In the genomic region with DNA sequence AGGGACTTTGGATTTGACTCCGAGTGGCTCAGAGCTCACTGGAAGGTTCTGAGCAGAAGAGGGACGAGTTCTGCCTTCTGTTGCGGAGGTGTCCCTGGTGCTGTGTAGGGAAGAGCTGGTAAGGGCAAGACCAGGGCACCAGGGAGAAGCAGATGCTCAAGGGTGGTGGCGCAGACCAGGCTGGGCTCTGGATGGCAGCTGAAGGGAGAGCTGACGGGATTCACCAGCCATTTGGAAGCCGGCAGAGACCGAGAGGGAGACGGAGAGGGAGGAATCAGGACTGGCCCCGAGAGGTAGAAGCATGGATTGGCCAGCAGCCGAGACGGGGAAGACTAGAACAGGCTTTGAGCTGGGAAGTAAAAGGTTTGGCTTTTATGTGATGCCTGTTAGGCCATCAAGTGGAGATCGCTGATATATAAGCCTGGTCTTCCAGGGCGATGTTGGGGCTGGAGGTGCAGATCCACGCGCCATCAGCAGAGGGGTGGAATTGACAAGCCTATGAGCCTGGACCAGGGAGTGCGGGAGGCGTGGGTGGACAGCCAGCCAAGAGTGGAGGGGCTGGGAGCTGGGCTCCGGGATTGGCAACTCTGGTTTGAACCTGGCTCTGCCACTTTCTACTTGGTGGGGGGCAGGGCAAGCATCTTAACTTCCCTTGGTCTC, we compare ENCODE assay signal across 21 cellular contexts. TPM values are rescaled to one million over a fixed set of nuclear protein-coding genes. Genes with fewer than 3 reads are reported as not detected.
A peak's percentile ranks its signal among the peaks of the same experiment; 100 is the strongest.
DNase-seq lines count a peak whose midpoint lies in the region; ATAC-seq, FAIRE-seq and TF ChIP-seq lines count a peak whose summit lies in the region.
"Had no signal": no experiment of that assay in that cellular context is flagged by ENCODE, and none has a peak within 500 bp of the region (broad histone marks: within the 10 kb centered on the region; RNA-seq: fewer than 3 reads in every experiment).

No MANE protein-coding gene starts in this region.

- ATAC-seq in right cardiac atrium (no peak), heart right ventricle (no peak), HepG2 (peak; percentile 22; the same call in 1 of the 3 replicates), aorta (ENCODE audit: low FRiP score) (no peak), psoas muscle (no peak)
- ATAC-seq: CD8-positive, alpha-beta T cell; HCT116 had no signal

- H3K4me1 ChIP-seq in right cardiac atrium (ENCODE audit: control insufficient read depth, insufficient read depth, low read length) (no peaks in the 10 kb centered on the region), heart right ventricle (no peaks in the 10 kb centered on the region), HepG2 (ENCODE audit: insufficient read depth, low read length) (peaks cover 43% of the 10 kb centered on the region), aorta (ENCODE audit: control insufficient read depth in 1 of 2, insufficient read depth in 2 of 2, low read length in 2 of 2) (no peaks in the 10 kb centered on the region), psoas muscle (no peaks in the 10 kb centered on the region)
- H3K4me1 ChIP-seq: A549 had no signal

- no peaks in the 10 kb centered on the region for H3K79me2 ChIP-seq in HepG2 (ENCODE audit: insufficient read depth, low read length)

- 71% methylated on average over 18 of the region's 18 CpGs for WGBS in right cardiac atrium
- 71 to 75% methylated on average over 18 of the region's 18 CpGs for WGBS in heart right ventricle, 2 donors
- 69% methylated on average over 15 of the region's 18 CpGs for WGBS in HepG2 (ENCODE audit: low lambda C conversion rate)
- 69 to 77% methylated on average over 18 of the region's 18 CpGs for WGBS in aorta, 2 donors
- WGBS in psoas muscle, 3 donors: 56 to 70% (median 66%) methylated on average over 18 of the region's 18 CpGs

- no peaks in the 10 kb centered on the region for H3K36me3 ChIP-seq in heart right ventricle
- H3K36me3 ChIP-seq in bronchial epithelial cell (ENCODE audit: control insufficient read depth, insufficient read depth, low read length): no peaks in the 10 kb centered on the region
- H3K36me3 ChIP-seq in HepG2 (replicated peaks in 1 of 2; ENCODE audit: control insufficient read depth in 1 of 2, insufficient read depth in 2 of 2, low read length in 2 of 2): no peaks in the 10 kb centered on the region
- H3K36me3 ChIP-seq in aorta (ENCODE audit: control insufficient read depth in 1 of 2, insufficient read depth in 2 of 2, low read length in 1 of 2): no peaks in the 10 kb centered on the region
- no peaks in the 10 kb centered on the region for H3K36me3 ChIP-seq in psoas muscle (ENCODE audit: insufficient read depth in 1 of 2, low read depth in 1 of 2)

- peak in 2 of 3 donors; percentile 14 to 20 for DNase-seq in right cardiac atrium
- no peak for DNase-seq in heart right ventricle
- DNase-seq in bronchial epithelial cell (ENCODE audit: low read depth): no peak
- no peak for DNase-seq in HepG2 (ENCODE audit: low spot score)
- peak; percentile 20 to 58 for DNase-seq in aorta
- DNase-seq in psoas muscle: no peak
- no peak for DNase-seq in foreskin melanocyte
- no peak for DNase-seq in NCI-H128 (lab: John Stamatoyannopoulos, UW; ENCODE audit: unreplicated experiment)
- DNase-seq: CD8-positive, alpha-beta T cell; COR-L47; DMS153; DND-41; GDM1; IMR-90 had no signal

- no TSS peak for BruUV-seq in HepG2 (replicated peaks; lab: Mats Ljungman, UMichigan)

- no peak for TF ChIP-seq RAD21 in HepG2 (CRISPR knock-in tag; IDR thresholded peaks at IDR 0.05)

- no peak for TF ChIP-seq POLR2A in HepG2 (IDR thresholded peaks at IDR 0.05; ENCODE audit: insufficient read depth in 1 of 2, low read depth in 2 of 2, low read length in 2 of 2)

- H4K20me1 ChIP-seq in HepG2 (ENCODE audit: insufficient read depth, low read length): no peaks in the 10 kb centered on the region

- no peak for TF ChIP-seq EP300 in HepG2 (IDR thresholded peaks at IDR 0.05; ENCODE audit: low read depth in 2 of 2, low read length in 2 of 2)
- TF ChIP-seq EP300 in HepG2 (CRISPR knock-in tag; IDR thresholded peaks at IDR 0.05; ENCODE audit: borderline replicate concordance): no peak

- H3K4me3 ChIP-seq in right cardiac atrium (ENCODE audit: low read length) (no peak overlapping the region), heart right ventricle (no peak overlapping the region), bronchial epithelial cell (ENCODE audit: low read depth, low read length) (no peak overlapping the region), HepG2 (replicated peaks in 1 of 3; ENCODE audit: insufficient read depth in 1 of 3, low read depth in 2 of 3, low read length in 3 of 3) (no peak overlapping the region), aorta (ENCODE audit: low read length in 2 of 2) (no peak overlapping the region), psoas muscle (no peak overlapping the region)
- H3K4me3 ChIP-seq: A549 had no signal

- H2AFZ ChIP-seq in HepG2 (ENCODE audit: low read length): no peak overlapping the region

- H3K27me3 ChIP-seq in right cardiac atrium (ENCODE audit: control insufficient read depth, insufficient read depth) (no peaks in the 10 kb centered on the region), heart right ventricle (peaks cover 0 to 61% (median 45%) of the 10 kb centered on the region in 7 donors), bronchial epithelial cell (ENCODE audit: control insufficient read depth, insufficient read depth, low read length) (no peaks in the 10 kb centered on the region), HepG2 (ENCODE audit: control insufficient read depth in 1 of 2, insufficient read depth in 2 of 2, low read length in 2 of 2) (peaks cover 0 to 2% of the 10 kb centered on the region in 2 experiments; a peak in 2 of 5 replicates), aorta (ENCODE audit: control insufficient read depth in 1 of 2, insufficient read depth in 2 of 2, low read length in 1 of 2) (no peaks in the 10 kb centered on the region), psoas muscle (ENCODE audit: insufficient read depth in 3 of 3, low read length in 2 of 3) (peaks cover 0 to 30% (median 5%) of the 10 kb centered on the region in 3 donors)

- H3K27ac ChIP-seq in right cardiac atrium (ENCODE audit: low read length) (no peak overlapping the region), heart right ventricle (no peak overlapping the region), HepG2 (ENCODE audit: extremely low read length, insufficient read depth, low read length) (no peak overlapping the region), aorta (ENCODE audit: low read depth in 1 of 2, low read length in 2 of 2) (no peak overlapping the region), psoas muscle (no peak overlapping the region)
- H3K27ac ChIP-seq: A549 had no signal

- CTCF ChIA-PET in HepG2 (lab: Yijun Ruan, JAX; ENCODE audit: low intra/inter-chr PET ratio, low total read pairs): no interaction called here

- no peaks in the 10 kb centered on the region for H3K9me3 ChIP-seq in right cardiac atrium (ENCODE audit: control insufficient read depth, low read length)
- no peaks in the 10 kb centered on the region for H3K9me3 ChIP-seq in heart right ventricle
- no peaks in the 10 kb centered on the region for H3K9me3 ChIP-seq in HepG2 (ENCODE audit: low read length)
- H3K9me3 ChIP-seq in aorta (ENCODE audit: control insufficient read depth, low read length): no peaks in the 10 kb centered on the region
- H3K9me3 ChIP-seq in psoas muscle: no peaks in the 10 kb centered on the region
- H3K9me3 ChIP-seq: A549 had no signal

- intact Hi-C loops in right cardiac atrium (cut with DNase I) (no loop called here), heart right ventricle (cut with DNase I) (no loop called here), HepG2 (cut with micrococcal nuclease; ENCODE audit: unreplicated experiment) (no loop called here), aorta (cut with DNase I) (no loop called here), psoas muscle (cut with DNase I) (no loop called here)

- in situ Hi-C loops in HepG2 (cut with HindIII; ENCODE audit: extremely low pct_ligation_motif_present, low pct_unique_long_range_greater_than_20kb): no loop called here

- TF ChIP-seq CTCF in heart right ventricle (IDR thresholded peaks at IDR 0.05) (no peak), bronchial epithelial cell (IDR thresholded peaks at IDR 0.05; ENCODE audit: insufficient read depth, low read length, severe bottlenecking) (no peak), HepG2 (CRISPR knock-in tag; IDR thresholded peaks at IDR 0.05) (no peak), psoas muscle (IDR thresholded peaks at IDR 0.05) (no peak)

- peak; percentile 23 for FAIRE-seq in bronchial epithelial cell (lab: Jason Lieb, UNC)
- no peak for FAIRE-seq in HepG2 (lab: Jason Lieb, UNC)
- FAIRE-seq: A549, D721Med, GM12892, GM19239, H54 had no signal

- POLR2A ChIA-PET in HepG2 (lab: Yijun Ruan, JAX): interaction anchor here (0.6 to 1.5 kb wide), 2 partner anchors 18 to 21 kb away, joined by 3 to 4 read pairs; no protein-coding TSS in a partner anchor

- H3K4me2 ChIP-seq in HepG2 (ENCODE audit: low read depth, low read length): no peak overlapping the region
- H3K4me2 ChIP-seq: A549 had no signal

- no peak overlapping the region for H3K9ac ChIP-seq in HepG2 (ENCODE audit: insufficient read depth, low read depth, low read length)

RNA-seq across cellular contexts. Expression of a gene that starts 43.4 kb away (rescaled TPM):
- total RNA-seq in right cardiac atrium: 1 to 10 TPM; 3.0 to 4.6 (median 3.5) TPM
- polyA plus RNA-seq in right cardiac atrium: 4.8 TPM
- 1 to 10 TPM; 2.8 to 8.8 (median 5.1) TPM for total RNA-seq in heart right ventricle
- polyA plus RNA-seq in heart right ventricle: 1 to 10 TPM; 5.9 to 7.3 TPM
- total RNA-seq in bronchial epithelial cell: under 0.01 and 0.13 TPM in 2 replicates
- total RNA-seq in HepG2 (2016; rRNA removed; fragmentation: Illumina TruSeq; extraction: Trizol): 43.8 and 69.7 TPM in 2 replicates
- 39.5 and 40.6 TPM in 2 replicates for total RNA-seq in HepG2 (2016; cell fraction: cytosol; rRNA removed; fragmentation: Illumina TruSeq; extraction: Trizol; ENCODE audit: low read depth)
- 45.3 and 69.6 TPM in 2 replicates for total RNA-seq in HepG2 (2016; cell fraction: insoluble cytoplasmic fraction; rRNA removed; fragmentation: Illumina TruSeq; extraction: Trizol)
- total RNA-seq in HepG2 (2016; cell fraction: membrane; rRNA removed; fragmentation: Illumina TruSeq; extraction: Trizol): 83.4 and 93.4 TPM in 2 replicates
- 32.1 and 42.6 TPM in 2 replicates for total RNA-seq in HepG2 (2016; cell fraction: nucleus; rRNA removed; fragmentation: Illumina TruSeq; extraction: Trizol)
- polyA plus RNA-seq in HepG2 (2011; rRNA removed): 15.4 and 23.1 TPM in 2 replicates
- 20.0 and 39.6 TPM in 2 replicates for polyA plus RNA-seq in HepG2 (2011; cell fraction: cytosol; rRNA removed)
- 34.6 and 44.2 TPM in 2 replicates for polyA plus RNA-seq in HepG2 (2011; cell fraction: nucleus; rRNA removed)
- 13.5 and 14.6 TPM in 2 replicates for polyA plus RNA-seq in HepG2 (2012)
- 40.9 and 41.6 TPM in 2 replicates for polyA plus RNA-seq in HepG2 (2016; cell fraction: cytosol; fragmentation: Illumina TruSeq; extraction: Trizol; ENCODE audit: low read depth)
- 48.4 and 52.4 TPM in 2 replicates for polyA plus RNA-seq in HepG2 (2016; cell fraction: insoluble cytoplasmic fraction; fragmentation: Illumina TruSeq; extraction: Trizol; ENCODE audit: low read depth)
- 74.1 and 77.9 TPM in 2 replicates for polyA plus RNA-seq in HepG2 (2016; cell fraction: membrane; fragmentation: Illumina TruSeq; extraction: Trizol; ENCODE audit: low read depth)
- polyA plus RNA-seq in HepG2 (2016; cell fraction: nucleus; fragmentation: Illumina TruSeq; extraction: Trizol; ENCODE audit: insufficient read depth, low read depth): 63.0 and 70.2 TPM in 2 replicates
- polyA minus RNA-seq in HepG2 (2011; rRNA and poly(A)+ RNA removed; ENCODE audit: low replicate concordance): 0.07 and 154 TPM in 2 replicates
- 31.1 and 39.3 TPM in 2 replicates for polyA minus RNA-seq in HepG2 (2011; cell fraction: cytosol; rRNA and poly(A)+ RNA removed)
- polyA minus RNA-seq in HepG2 (2011; cell fraction: nucleus; rRNA and poly(A)+ RNA removed): 9.3 and 10.7 TPM in 2 replicates
- total RNA-seq in aorta: 10 to 100 TPM; 36.4 to 72.2 TPM
- polyA plus RNA-seq in aorta: 10 to 100 TPM in 1 of 2 donors, 1 to 10 TPM in 1; 9.6 to 49.0 TPM
- total RNA-seq in psoas muscle: 1 to 10 TPM; 3.5 to 5.0 (median 4.4) TPM
- polyA plus RNA-seq in psoas muscle: 1 to 10 TPM; 1.8 to 3.8 (median 2.0) TPM
- total RNA-seq: CD8-positive, alpha-beta T cell had no signal
- polyA plus RNA-seq: CD14-positive monocyte had no signal

Comparison
In these comparisons a context has a peak if more than half of its experiments do, and no peak if none do; other contexts are left out.
1. DNase-seq: peak in right cardiac atrium (2 of 3) and aorta (2 of 2); none in heart right ventricle (0 of 2), bronchial epithelial cell (single experiment), HepG2 (single experiment), psoas muscle (0 of 2), foreskin melanocyte (single experiment) and NCI-H128 (single experiment).